1 cellular context compared by ENCODE assay signal in the genomic region with DNA sequence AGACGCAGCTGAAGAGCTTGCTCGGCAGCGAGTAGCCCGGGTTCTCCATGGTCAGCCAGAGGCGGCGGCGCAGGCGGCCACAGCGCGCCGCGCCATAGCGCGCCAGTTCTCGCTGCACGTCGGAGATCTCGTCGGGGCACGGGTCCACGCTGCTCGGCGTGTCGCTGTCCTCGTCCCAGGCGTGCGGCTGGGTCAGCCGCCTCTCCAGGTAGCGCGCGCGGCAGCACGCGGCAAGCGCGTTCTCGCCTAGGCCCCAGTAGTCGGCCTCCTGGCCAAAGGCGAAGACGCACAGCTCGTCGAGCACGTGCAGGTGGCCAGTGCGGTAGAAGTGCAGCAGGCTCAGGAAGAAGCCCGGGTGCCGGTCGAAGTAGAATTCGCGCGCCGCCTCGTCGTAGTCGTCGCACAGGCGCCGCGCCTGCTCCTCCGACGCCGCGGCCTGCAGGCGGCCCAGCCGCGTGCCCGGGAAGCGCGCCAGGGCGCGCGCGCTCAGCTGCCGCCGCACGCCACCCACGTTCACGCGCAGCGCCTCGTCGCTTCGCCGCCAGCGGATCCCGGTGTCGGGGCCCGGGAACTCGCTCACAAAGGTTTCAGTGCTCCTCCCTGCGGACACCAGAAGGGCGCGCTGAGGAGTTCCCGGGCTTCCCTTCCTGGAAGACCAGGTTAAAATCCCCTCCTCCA.
TF ChIP-seq lines count a peak whose summit lies in the region.

No MANE protein-coding gene starts in this region.

TF ChIP-seq in WTC11, 78 proteins besides CTCF, POLR2A, EP300 and RAD21 (continued from another document and continues in another):
- TF ChIP-seq, protein P1, sequence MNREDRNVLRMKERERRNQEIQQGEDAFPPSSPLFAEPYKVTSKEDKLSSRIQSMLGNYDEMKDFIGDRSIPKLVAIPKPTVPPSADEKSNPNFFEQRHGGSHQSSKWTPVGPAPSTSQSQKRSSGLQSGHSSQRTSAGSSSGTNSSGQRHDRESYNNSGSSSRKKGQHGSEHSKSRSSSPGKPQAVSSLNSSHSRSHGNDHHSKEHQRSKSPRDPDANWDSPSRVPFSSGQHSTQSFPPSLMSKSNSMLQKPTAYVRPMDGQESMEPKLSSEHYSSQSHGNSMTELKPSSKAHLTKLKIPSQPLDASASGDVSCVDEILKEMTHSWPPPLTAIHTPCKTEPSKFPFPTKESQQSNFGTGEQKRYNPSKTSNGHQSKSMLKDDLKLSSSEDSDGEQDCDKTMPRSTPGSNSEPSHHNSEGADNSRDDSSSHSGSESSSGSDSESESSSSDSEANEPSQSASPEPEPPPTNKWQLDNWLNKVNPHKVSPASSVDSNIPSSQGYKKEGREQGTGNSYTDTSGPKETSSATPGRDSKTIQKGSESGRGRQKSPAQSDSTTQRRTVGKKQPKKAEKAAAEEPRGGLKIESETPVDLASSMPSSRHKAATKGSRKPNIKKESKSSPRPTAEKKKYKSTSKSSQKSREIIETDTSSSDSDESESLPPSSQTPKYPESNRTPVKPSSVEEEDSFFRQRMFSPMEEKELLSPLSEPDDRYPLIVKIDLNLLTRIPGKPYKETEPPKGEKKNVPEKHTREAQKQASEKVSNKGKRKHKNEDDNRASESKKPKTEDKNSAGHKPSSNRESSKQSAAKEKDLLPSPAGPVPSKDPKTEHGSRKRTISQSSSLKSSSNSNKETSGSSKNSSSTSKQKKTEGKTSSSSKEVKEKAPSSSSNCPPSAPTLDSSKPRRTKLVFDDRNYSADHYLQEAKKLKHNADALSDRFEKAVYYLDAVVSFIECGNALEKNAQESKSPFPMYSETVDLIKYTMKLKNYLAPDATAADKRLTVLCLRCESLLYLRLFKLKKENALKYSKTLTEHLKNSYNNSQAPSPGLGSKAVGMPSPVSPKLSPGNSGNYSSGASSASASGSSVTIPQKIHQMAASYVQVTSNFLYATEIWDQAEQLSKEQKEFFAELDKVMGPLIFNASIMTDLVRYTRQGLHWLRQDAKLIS (CRISPR knock-in tag; IDR thresholded peaks at IDR 0.05; ENCODE audit: borderline replicate concordance): peak; percentile 75; the same call in 1 of the 2 replicates
- TF ChIP-seq NR3C1 (CRISPR knock-in tag; conservative IDR thresholded peaks at IDR 0.05; ENCODE audit: low read depth): no peak
- TF ChIP-seq, protein P2, sequence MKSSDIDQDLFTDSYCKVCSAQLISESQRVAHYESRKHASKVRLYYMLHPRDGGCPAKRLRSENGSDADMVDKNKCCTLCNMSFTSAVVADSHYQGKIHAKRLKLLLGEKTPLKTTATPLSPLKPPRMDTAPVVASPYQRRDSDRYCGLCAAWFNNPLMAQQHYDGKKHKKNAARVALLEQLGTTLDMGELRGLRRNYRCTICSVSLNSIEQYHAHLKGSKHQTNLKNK (CRISPR knock-in tag; IDR thresholded peaks at IDR 0.05): no peak
- TF ChIP-seq FOXP1 (CRISPR knock-in tag; IDR thresholded peaks at IDR 0.05; ENCODE audit: borderline replicate concordance): peak; percentile 99
- TF ChIP-seq TEAD1 (CRISPR knock-in tag; IDR thresholded peaks at IDR 0.05): peak; percentile 98
- TF ChIP-seq, protein P3, sequence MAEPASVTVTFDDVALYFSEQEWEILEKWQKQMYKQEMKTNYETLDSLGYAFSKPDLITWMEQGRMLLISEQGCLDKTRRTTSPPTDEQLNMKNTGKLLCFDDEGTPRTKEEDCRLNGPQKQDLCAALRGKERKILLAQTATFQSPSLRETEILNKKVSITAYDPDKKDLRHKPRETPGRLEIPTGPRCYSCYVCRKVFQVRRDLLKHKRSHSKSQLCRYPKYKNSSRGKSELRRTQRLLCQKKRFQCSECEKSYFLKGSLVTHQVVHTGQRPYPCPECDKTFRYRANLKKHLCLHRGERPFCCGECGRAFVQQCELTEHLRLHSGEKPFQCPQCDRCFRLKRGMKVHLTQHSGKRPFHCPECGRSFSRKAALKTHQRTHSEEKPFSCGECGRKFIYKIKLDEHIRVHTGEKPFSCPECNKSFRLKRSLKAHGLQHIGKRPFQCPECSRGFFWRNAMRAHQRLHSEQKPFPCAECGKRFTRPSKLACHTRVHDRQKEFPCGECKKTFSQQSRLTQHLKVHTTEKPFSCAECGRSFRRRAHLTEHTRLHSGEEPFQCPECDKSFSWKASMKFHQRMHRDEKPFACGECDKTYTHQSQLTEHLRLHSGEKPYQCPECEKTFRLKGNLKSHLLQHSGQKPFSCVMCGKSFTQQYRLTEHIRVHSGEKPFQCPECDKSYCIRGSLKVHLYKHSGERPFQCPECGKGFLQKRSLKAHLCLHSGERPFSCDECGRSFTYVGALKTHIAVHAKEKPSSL (CRISPR knock-in tag; conservative IDR thresholded peaks at IDR 0.05): no peak
- TF ChIP-seq, protein P4, sequence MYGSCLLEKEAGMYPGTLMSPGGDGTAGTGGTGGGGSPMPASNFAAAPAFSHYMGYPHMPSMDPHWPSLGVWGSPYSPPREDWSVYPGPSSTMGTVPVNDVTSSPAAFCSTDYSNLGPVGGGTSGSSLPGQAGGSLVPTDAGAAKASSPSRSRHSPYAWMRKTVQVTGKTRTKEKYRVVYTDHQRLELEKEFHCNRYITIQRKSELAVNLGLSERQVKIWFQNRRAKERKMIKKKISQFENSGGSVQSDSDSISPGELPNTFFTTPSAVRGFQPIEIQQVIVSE (CRISPR knock-in tag; IDR thresholded peaks at IDR 0.05; ENCODE audit: borderline replicate concordance): no peak
- TF ChIP-seq CREB1 (CRISPR knock-in tag; IDR thresholded peaks at IDR 0.05): peak; percentile 74; the same call in 1 of the 2 replicates
- TF ChIP-seq ZNF121 (CRISPR knock-in tag; IDR thresholded peaks at IDR 0.05): peak; percentile 68; the same call in 1 of the 2 replicates
- TF ChIP-seq ZBTB21 (CRISPR knock-in tag; IDR thresholded peaks at IDR 0.05; ENCODE audit: borderline replicate concordance): no peak
- peak; percentile 92 for TF ChIP-seq FOXK1 (CRISPR knock-in tag; IDR thresholded peaks at IDR 0.05)
- TF ChIP-seq RORB (CRISPR knock-in tag; IDR thresholded peaks at IDR 0.05): no peak
- no peak; the same call in 1 of the 2 replicates for TF ChIP-seq ZNF317 (CRISPR knock-in tag; IDR thresholded peaks at IDR 0.05; ENCODE audit: borderline replicate concordance, low read depth)
- peak; percentile 87; the same call in 1 of the 2 replicates for TF ChIP-seq TEAD4 (CRISPR knock-in tag; IDR thresholded peaks at IDR 0.05)
- TF ChIP-seq SMAD3 (CRISPR knock-in tag; IDR thresholded peaks at IDR 0.05; ENCODE audit: borderline replicate concordance): peak; percentile 87; the same call in 1 of the 2 replicates
- no peak for TF ChIP-seq GABPB1 (CRISPR knock-in tag; IDR thresholded peaks at IDR 0.05)
- peak; percentile 88; the same call in 1 of the 2 replicates for TF ChIP-seq ZNF138 (CRISPR knock-in tag; conservative IDR thresholded peaks at IDR 0.05)
- no peak for TF ChIP-seq ZNF396 (CRISPR knock-in tag; IDR thresholded peaks at IDR 0.05; ENCODE audit: borderline replicate concordance)
- no peak for TF ChIP-seq FOXJ3 (CRISPR knock-in tag; IDR thresholded peaks at IDR 0.05; ENCODE audit: borderline replicate concordance)
- TF ChIP-seq, protein P5, sequence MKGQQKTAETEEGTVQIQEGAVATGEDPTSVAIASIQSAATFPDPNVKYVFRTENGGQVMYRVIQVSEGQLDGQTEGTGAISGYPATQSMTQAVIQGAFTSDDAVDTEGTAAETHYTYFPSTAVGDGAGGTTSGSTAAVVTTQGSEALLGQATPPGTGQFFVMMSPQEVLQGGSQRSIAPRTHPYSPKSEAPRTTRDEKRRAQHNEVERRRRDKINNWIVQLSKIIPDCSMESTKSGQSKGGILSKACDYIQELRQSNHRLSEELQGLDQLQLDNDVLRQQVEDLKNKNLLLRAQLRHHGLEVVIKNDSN (CRISPR knock-in tag; IDR thresholded peaks at IDR 0.05): peak; percentile 79
- TF ChIP-seq, protein P6, sequence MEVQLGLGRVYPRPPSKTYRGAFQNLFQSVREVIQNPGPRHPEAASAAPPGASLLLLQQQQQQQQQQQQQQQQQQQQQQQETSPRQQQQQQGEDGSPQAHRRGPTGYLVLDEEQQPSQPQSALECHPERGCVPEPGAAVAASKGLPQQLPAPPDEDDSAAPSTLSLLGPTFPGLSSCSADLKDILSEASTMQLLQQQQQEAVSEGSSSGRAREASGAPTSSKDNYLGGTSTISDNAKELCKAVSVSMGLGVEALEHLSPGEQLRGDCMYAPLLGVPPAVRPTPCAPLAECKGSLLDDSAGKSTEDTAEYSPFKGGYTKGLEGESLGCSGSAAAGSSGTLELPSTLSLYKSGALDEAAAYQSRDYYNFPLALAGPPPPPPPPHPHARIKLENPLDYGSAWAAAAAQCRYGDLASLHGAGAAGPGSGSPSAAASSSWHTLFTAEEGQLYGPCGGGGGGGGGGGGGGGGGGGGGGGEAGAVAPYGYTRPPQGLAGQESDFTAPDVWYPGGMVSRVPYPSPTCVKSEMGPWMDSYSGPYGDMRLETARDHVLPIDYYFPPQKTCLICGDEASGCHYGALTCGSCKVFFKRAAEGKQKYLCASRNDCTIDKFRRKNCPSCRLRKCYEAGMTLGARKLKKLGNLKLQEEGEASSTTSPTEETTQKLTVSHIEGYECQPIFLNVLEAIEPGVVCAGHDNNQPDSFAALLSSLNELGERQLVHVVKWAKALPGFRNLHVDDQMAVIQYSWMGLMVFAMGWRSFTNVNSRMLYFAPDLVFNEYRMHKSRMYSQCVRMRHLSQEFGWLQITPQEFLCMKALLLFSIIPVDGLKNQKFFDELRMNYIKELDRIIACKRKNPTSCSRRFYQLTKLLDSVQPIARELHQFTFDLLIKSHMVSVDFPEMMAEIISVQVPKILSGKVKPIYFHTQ (CRISPR knock-in tag; IDR thresholded peaks at IDR 0.05): no peak
- TF ChIP-seq ZNF423 (CRISPR knock-in tag; IDR thresholded peaks at IDR 0.05): no peak
- peak; percentile 95 for TF ChIP-seq ATF1 (CRISPR knock-in tag; IDR thresholded peaks at IDR 0.05)
- TF ChIP-seq, protein P7, sequence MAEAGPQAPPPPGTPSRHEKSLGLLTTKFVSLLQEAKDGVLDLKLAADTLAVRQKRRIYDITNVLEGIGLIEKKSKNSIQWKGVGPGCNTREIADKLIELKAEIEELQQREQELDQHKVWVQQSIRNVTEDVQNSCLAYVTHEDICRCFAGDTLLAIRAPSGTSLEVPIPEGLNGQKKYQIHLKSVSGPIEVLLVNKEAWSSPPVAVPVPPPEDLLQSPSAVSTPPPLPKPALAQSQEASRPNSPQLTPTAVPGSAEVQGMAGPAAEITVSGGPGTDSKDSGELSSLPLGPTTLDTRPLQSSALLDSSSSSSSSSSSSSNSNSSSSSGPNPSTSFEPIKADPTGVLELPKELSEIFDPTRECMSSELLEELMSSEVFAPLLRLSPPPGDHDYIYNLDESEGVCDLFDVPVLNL (CRISPR knock-in tag; IDR thresholded peaks at IDR 0.05; ENCODE audit: borderline replicate concordance, low read depth): peak; percentile 90
- no peak for TF ChIP-seq JAZF1 (CRISPR knock-in tag; IDR thresholded peaks at IDR 0.05)
- TF ChIP-seq, protein P8, sequence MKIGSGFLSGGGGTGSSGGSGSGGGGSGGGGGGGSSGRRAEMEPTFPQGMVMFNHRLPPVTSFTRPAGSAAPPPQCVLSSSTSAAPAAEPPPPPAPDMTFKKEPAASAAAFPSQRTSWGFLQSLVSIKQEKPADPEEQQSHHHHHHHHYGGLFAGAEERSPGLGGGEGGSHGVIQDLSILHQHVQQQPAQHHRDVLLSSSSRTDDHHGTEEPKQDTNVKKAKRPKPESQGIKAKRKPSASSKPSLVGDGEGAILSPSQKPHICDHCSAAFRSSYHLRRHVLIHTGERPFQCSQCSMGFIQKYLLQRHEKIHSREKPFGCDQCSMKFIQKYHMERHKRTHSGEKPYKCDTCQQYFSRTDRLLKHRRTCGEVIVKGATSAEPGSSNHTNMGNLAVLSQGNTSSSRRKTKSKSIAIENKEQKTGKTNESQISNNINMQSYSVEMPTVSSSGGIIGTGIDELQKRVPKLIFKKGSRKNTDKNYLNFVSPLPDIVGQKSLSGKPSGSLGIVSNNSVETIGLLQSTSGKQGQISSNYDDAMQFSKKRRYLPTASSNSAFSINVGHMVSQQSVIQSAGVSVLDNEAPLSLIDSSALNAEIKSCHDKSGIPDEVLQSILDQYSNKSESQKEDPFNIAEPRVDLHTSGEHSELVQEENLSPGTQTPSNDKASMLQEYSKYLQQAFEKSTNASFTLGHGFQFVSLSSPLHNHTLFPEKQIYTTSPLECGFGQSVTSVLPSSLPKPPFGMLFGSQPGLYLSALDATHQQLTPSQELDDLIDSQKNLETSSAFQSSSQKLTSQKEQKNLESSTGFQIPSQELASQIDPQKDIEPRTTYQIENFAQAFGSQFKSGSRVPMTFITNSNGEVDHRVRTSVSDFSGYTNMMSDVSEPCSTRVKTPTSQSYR (CRISPR knock-in tag; IDR thresholded peaks at IDR 0.05): peak; percentile 87; the same call in 1 of the 2 replicates
- TF ChIP-seq NR2C2 (CRISPR knock-in tag; IDR thresholded peaks at IDR 0.05): peak; percentile 78
- peak; percentile 98 for TF ChIP-seq JUN (CRISPR knock-in tag; IDR thresholded peaks at IDR 0.05)
- TF ChIP-seq, protein P9, sequence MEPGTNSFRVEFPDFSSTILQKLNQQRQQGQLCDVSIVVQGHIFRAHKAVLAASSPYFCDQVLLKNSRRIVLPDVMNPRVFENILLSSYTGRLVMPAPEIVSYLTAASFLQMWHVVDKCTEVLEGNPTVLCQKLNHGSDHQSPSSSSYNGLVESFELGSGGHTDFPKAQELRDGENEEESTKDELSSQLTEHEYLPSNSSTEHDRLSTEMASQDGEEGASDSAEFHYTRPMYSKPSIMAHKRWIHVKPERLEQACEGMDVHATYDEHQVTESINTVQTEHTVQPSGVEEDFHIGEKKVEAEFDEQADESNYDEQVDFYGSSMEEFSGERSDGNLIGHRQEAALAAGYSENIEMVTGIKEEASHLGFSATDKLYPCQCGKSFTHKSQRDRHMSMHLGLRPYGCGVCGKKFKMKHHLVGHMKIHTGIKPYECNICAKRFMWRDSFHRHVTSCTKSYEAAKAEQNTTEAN (CRISPR knock-in tag; IDR thresholded peaks at IDR 0.05): peak; percentile 87
- peak; percentile 70; the same call in 1 of the 2 replicates for TF ChIP-seq CREM (CRISPR knock-in tag; IDR thresholded peaks at IDR 0.05)
- peak; percentile 63 for TF ChIP-seq NFYB (CRISPR knock-in tag; conservative IDR thresholded peaks at IDR 0.05; ENCODE audit: low read depth)
- peak; percentile 93 for TF ChIP-seq TCF7 (CRISPR knock-in tag; IDR thresholded peaks at IDR 0.05; ENCODE audit: low read depth)
- TF ChIP-seq, protein P10, sequence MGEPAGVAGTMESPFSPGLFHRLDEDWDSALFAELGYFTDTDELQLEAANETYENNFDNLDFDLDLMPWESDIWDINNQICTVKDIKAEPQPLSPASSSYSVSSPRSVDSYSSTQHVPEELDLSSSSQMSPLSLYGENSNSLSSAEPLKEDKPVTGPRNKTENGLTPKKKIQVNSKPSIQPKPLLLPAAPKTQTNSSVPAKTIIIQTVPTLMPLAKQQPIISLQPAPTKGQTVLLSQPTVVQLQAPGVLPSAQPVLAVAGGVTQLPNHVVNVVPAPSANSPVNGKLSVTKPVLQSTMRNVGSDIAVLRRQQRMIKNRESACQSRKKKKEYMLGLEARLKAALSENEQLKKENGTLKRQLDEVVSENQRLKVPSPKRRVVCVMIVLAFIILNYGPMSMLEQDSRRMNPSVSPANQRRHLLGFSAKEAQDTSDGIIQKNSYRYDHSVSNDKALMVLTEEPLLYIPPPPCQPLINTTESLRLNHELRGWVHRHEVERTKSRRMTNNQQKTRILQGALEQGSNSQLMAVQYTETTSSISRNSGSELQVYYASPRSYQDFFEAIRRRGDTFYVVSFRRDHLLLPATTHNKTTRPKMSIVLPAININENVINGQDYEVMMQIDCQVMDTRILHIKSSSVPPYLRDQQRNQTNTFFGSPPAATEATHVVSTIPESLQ (CRISPR knock-in tag; IDR thresholded peaks at IDR 0.05): no peak
